22 cellular contexts compared by ENCODE assay signal in the genomic region with DNA sequence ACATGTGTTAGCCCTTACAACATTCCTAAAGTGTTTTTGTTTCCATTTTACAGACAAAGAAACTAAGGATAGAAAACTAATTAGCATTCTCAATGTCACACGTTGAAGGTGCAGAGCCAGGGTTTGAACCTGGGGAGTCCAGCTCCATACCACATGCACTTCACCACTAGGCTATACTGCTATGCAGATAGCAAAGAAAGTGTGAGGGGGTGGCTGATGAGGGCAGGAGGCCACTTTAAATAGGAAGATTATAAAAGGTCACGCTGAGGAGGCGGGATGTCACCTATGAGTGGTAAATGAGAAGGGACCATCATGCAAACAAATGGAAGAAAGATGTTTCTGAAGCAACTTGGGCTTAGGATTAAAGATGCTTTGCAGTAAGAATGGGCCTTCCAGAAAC.
A peak's percentile ranks its signal among the peaks of the same experiment; 100 is the strongest.
DNase-seq lines count a peak whose midpoint lies in the region; ATAC-seq, FAIRE-seq and TF ChIP-seq lines count a peak whose summit lies in the region.
"Had no signal": no experiment of that assay in that cellular context is flagged by ENCODE, and none has a peak within 500 bp of the region (broad histone marks: within the 10 kb centered on the region; RNA-seq: fewer than 3 reads in every experiment).

No MANE protein-coding gene starts in this region.

- H3K4me3 ChIP-seq in H1 (ENCODE audit: extremely low read depth in 1 of 4, insufficient read depth in 2 of 4, low read depth in 3 of 4, low read length in 4 of 4) (no peak overlapping the region), smooth muscle cell (no peak overlapping the region)
- H3K4me3 ChIP-seq: A549; BLaER1 treated with 17β-estradiol and CSF1 and Interleukin-3, amounts not matched to agents 10 nM and 100 nM had no signal

- no peak for FAIRE-seq in H1 (lab: Jason Lieb, UNC)
- FAIRE-seq: A549, D721Med, G401.6, GM12891, GM19239 had no signal

- no peak overlapping the region for H2BK15ac ChIP-seq in H1 (ENCODE audit: low read length)

- H2BK5ac ChIP-seq in H1 (ENCODE audit: low read depth, low read length): no peak overlapping the region

- H2BK120ac ChIP-seq in H1 (replicated peaks; ENCODE audit: low read depth, low read length): no peak overlapping the region

- no peak for ATAC-seq in stimulated activated naive CD8-positive, alpha-beta T cell treated with anti-CD3 and anti-CD28 coated beads, Interleukin-15, Interleukin-2, amounts not matched to agents 100 U/mL and 50 U/mL, for 24 hours
- ATAC-seq in stimulated activated naive CD8-positive, alpha-beta T cell treated with anti-CD3 and anti-CD28 coated beads, Interleukin-15, amount 100 ng/mL, for 72 hours: no peak
- no peak for ATAC-seq in HG03196 (IDR thresholded peaks at IDR 0.05; ENCODE audit: unreplicated experiment)
- ATAC-seq in HG02870 (IDR thresholded peaks at IDR 0.05; ENCODE audit: unreplicated experiment): no peak
- ATAC-seq: A549; CD8-positive, alpha-beta T cell had no signal

- no peak overlapping the region for H3K56ac ChIP-seq in H1 (replicated peaks; ENCODE audit: insufficient read length, low read depth, low read length)

- H4K5ac ChIP-seq in H1 (ENCODE audit: insufficient read length, low read depth, low read length): no peak overlapping the region

- no peaks in the 10 kb centered on the region for H3K9me3 ChIP-seq in H1 (ENCODE audit: insufficient read depth in 2 of 2, low read depth in 1 of 2, low read length in 1 of 2)
- no peaks in the 10 kb centered on the region for H3K9me3 ChIP-seq in smooth muscle cell (replicated peaks; ENCODE audit: low read depth)
- H3K9me3 ChIP-seq: A549; BLaER1 treated with 17β-estradiol and CSF1 and Interleukin-3, amounts not matched to agents 10 nM and 100 nM; Caco-2 had no signal

- CTCF ChIA-PET in H1 (lab: Charles Lee; ENCODE audit: partially characterized antibody): interaction anchor here (0.6 to 1.4 kb wide), 3 partner anchors 14 to 76 kb away, joined by 3 to 4 read pairs (median 3); no protein-coding TSS in a partner anchor

- DNase-seq in stimulated activated naive CD8-positive, alpha-beta T cell treated with anti-CD3 and anti-CD28 coated beads, Interleukin-15, Interleukin-2, amounts not matched to agents 100 U/mL and 50 U/mL, for 24 hours: peak; percentile 3
- DNase-seq in stimulated activated naive CD8-positive, alpha-beta T cell treated with anti-CD3 and anti-CD28 coated beads, Interleukin-15, amount 100 ng/mL, for 72 hours: no peak
- DNase-seq in H1 (ENCODE audit: low read depth in 1 of 2, low spot score in 2 of 2) (no peak), smooth muscle cell (lab: John Stamatoyannopoulos, UW; ENCODE audit: unreplicated experiment) (no peak)
- DNase-seq: AML-193; Caco-2; Calu3; CD4-positive, alpha-beta T cell; CD8-positive, alpha-beta T cell; DMS79 treated with DMSO at 0.1 percent for 48 hours; GF-D8 had no signal

- H3K4me1 Mint-ChIP-seq in stimulated activated naive CD8-positive, alpha-beta T cell treated with anti-CD3 and anti-CD28 coated beads, Interleukin-15, amount 100 ng/mL, for 72 hours: peaks cover 16% of the 10 kb centered on the region
- H3K4me1 Mint-ChIP-seq: B cell had no signal

- 87% methylated on average over 3 of the region's 3 CpGs; no CpG with 5 or more reads in 1 of the 2 experiments for WGBS in H1 (ENCODE audit: extremely low coverage in 1 of 2, insufficient coverage in 1 of 2, insufficient read length in 1 of 2, insufficient replicate concordance in 2 of 2, low coverage in 1 of 2, low lambda C conversion rate in 2 of 2, missing lambda C conversion rate in 1 of 2), 2 experiments
- 85% methylated on average over 3 of the region's 3 CpGs for WGBS in smooth muscle cell (ENCODE audit: low lambda C conversion rate)

- no peaks in the 10 kb centered on the region for H4K20me1 ChIP-seq in H1 (replicated peaks in 1 of 2; ENCODE audit: control insufficient read depth in 1 of 2, insufficient read depth in 2 of 2, low read length in 2 of 2)
- no peaks in the 10 kb centered on the region for H4K20me1 ChIP-seq in smooth muscle cell (ENCODE audit: low read depth)
- H4K20me1 ChIP-seq: BLaER1 treated with 17β-estradiol and CSF1 and Interleukin-3, amounts not matched to agents 10 nM and 100 nM had no signal

- POLR2A ChIA-PET in H1 (lab: Charles Lee; ENCODE audit: partially characterized antibody): no interaction called here

- no peak overlapping the region for H3K18ac ChIP-seq in H1 (ENCODE audit: extremely low read depth, low read length)

- H3K9me3 Mint-ChIP-seq in stimulated activated naive CD8-positive, alpha-beta T cell treated with anti-CD3 and anti-CD28 coated beads, Interleukin-15, amount 100 ng/mL, for 72 hours: no peaks in the 10 kb centered on the region
- H3K9me3 Mint-ChIP-seq: CD4-positive, alpha-beta T cell; CD8-positive, alpha-beta T cell had no signal

- no peak overlapping the region for H3K14ac ChIP-seq in H1 (ENCODE audit: insufficient read length)

- no peak for TF ChIP-seq POLR2A in H1 (IDR thresholded peaks at IDR 0.05; ENCODE audit: control extremely low read depth in 1 of 2, low read depth in 2 of 2, low read length in 2 of 2)

- H3K79me2 ChIP-seq in H1 (ENCODE audit: control insufficient read depth in 1 of 2, insufficient read depth in 2 of 2, low read length in 2 of 2) (no peaks in the 10 kb centered on the region), smooth muscle cell (ENCODE audit: low read depth) (no peaks in the 10 kb centered on the region)

- no peak overlapping the region for H4K91ac ChIP-seq in H1 (replicated peaks; ENCODE audit: insufficient read length, low read length)

- H3K27ac Mint-ChIP-seq in stimulated activated naive CD8-positive, alpha-beta T cell treated with anti-CD3 and anti-CD28 coated beads, Interleukin-15, amount 100 ng/mL, for 72 hours: no peak overlapping the region
- H3K27ac Mint-ChIP-seq: B cell; CD4-positive, alpha-beta T cell; CD8-positive, alpha-beta T cell had no signal

- peaks cover 6% of the 10 kb centered on the region for H3F3A ChIP-seq in smooth muscle cell (ENCODE audit: low read depth)

- no peak for TF ChIP-seq RAD21 in H1 (IDR thresholded peaks at IDR 0.05 in 1 of 2, conservative IDR thresholded peaks at IDR 0.05 in 1 of 2; ENCODE audit: low read depth in 2 of 2, low read length in 2 of 2)

- no peaks in the 10 kb centered on the region; the same call in 1 of the 2 replicates for H3K23me2 ChIP-seq in H1 (ENCODE audit: low read depth, low read length)

- H4K8ac ChIP-seq in H1 (ENCODE audit: extremely low read depth, insufficient read depth, low read length): no peak overlapping the region

- no peaks in the 10 kb centered on the region for H3K36me3 ChIP-seq in H1 (ENCODE audit: control insufficient read depth in 2 of 4, insufficient read depth in 4 of 4, low read length in 3 of 4)
- H3K36me3 ChIP-seq in smooth muscle cell (ENCODE audit: low read depth): no peaks in the 10 kb centered on the region
- H3K36me3 ChIP-seq: BLaER1 treated with 17β-estradiol and CSF1 and Interleukin-3, amounts not matched to agents 10 nM and 100 nM had no signal

- H3K27me3 Mint-ChIP-seq in stimulated activated naive CD8-positive, alpha-beta T cell treated with anti-CD3 and anti-CD28 coated beads, Interleukin-15, amount 100 ng/mL, for 72 hours: no peaks in the 10 kb centered on the region
- H3K27me3 Mint-ChIP-seq: B cell; CD4-positive, alpha-beta T cell had no signal

- H3K79me1 ChIP-seq in H1 (ENCODE audit: low read depth, low read length): no peaks in the 10 kb centered on the region

- H3K27me3 ChIP-seq in H1 (replicated peaks in 1 of 4; ENCODE audit: control insufficient read depth in 3 of 4, extremely low read depth in 1 of 4, insufficient read depth in 3 of 4, low read length in 3 of 4) (no peaks in the 10 kb centered on the region), smooth muscle cell (ENCODE audit: low read depth) (no peaks in the 10 kb centered on the region)
- H3K27me3 ChIP-seq: BLaER1 treated with 17β-estradiol and CSF1 and Interleukin-3, amounts not matched to agents 10 nM and 100 nM had no signal

- peaks cover 0 to 12% (median 3%) of the 10 kb centered on the region in 4 experiments; a peak in 1 of 7 replicates for H3K4me1 ChIP-seq in H1 (replicated peaks in 1 of 4; ENCODE audit: control insufficient read depth in 3 of 4, insufficient read depth in 4 of 4, low read length in 3 of 4)
- H3K4me1 ChIP-seq in smooth muscle cell (ENCODE audit: low read depth): peaks cover 12% of the 10 kb centered on the region
- H3K4me1 ChIP-seq: A549, Caco-2 had no signal

- H3K23ac ChIP-seq in H1 (ENCODE audit: insufficient read length): no peak overlapping the region

- H3K27ac ChIP-seq in H1 (ENCODE audit: low read depth, low read length) (no peak overlapping the region), smooth muscle cell (ENCODE audit: low read depth) (peak overlapping the region; percentile 54)
- H3K27ac ChIP-seq: 22Rv1; A549; BLaER1 treated with 17β-estradiol and CSF1 and Interleukin-3, amounts not matched to agents 10 nM and 100 nM; C4-2B had no signal

- H3K4ac ChIP-seq in H1 (replicated peaks; ENCODE audit: insufficient read length, low read depth, low read length): no peak overlapping the region

- H2AFZ ChIP-seq in H1 (ENCODE audit: low read length) (no peak overlapping the region), smooth muscle cell (ENCODE audit: low read depth) (no peak overlapping the region)

- H3K4me3 Mint-ChIP-seq in stimulated activated naive CD8-positive, alpha-beta T cell treated with anti-CD3 and anti-CD28 coated beads, Interleukin-15, amount 100 ng/mL, for 72 hours: no peak overlapping the region
- H3K4me3 Mint-ChIP-seq: B cell; CD4-positive, alpha-beta T cell; CD8-positive, alpha-beta T cell had no signal

- H2AK5ac ChIP-seq in H1 (ENCODE audit: low read depth, low read length): no peak overlapping the region

- H3K9ac ChIP-seq in H1 (replicated peaks in 1 of 4; ENCODE audit: extremely low read depth in 1 of 4, low read depth in 3 of 4, low read length in 3 of 4) (no peak overlapping the region), smooth muscle cell (ENCODE audit: low read depth) (no peak overlapping the region)
- H3K9ac ChIP-seq: BLaER1 treated with 17β-estradiol and CSF1 and Interleukin-3, amounts not matched to agents 10 nM and 100 nM had no signal

- no peak overlapping the region for H2BK12ac ChIP-seq in H1 (ENCODE audit: low read depth, low read length)

- no peak overlapping the region for H2BK20ac ChIP-seq in H1 (ENCODE audit: low read length)

- TF ChIP-seq CTCF in H1 (IDR thresholded peaks at IDR 0.05; ENCODE audit: control extremely low read depth in 1 of 3, insufficient read depth in 1 of 3, low read depth in 1 of 3, low read length in 3 of 3) (no peak), smooth muscle cell (IDR thresholded peaks at IDR 0.05; ENCODE audit: borderline replicate concordance, insufficient read depth, poor library complexity, severe bottlenecking) (no peak)

- TF ChIP-seq EP300 in H1 (IDR thresholded peaks at IDR 0.05; ENCODE audit: borderline replicate concordance in 1 of 2, low read depth in 2 of 2, low read length in 2 of 2): no peak

- no peak overlapping the region for H3K4me2 ChIP-seq in H1 (ENCODE audit: insufficient read depth in 1 of 2, low read depth in 2 of 2, low read length in 2 of 2)
- H3K4me2 ChIP-seq in smooth muscle cell: peak overlapping the region; percentile 44
- H3K4me2 ChIP-seq: A549; BLaER1 treated with 17β-estradiol and CSF1 and Interleukin-3, amounts not matched to agents 10 nM and 100 nM had no signal

TF ChIP-seq in H1, 55 proteins besides CTCF, POLR2A, EP300 and RAD21:
- TF ChIP-seq TBP (IDR thresholded peaks at IDR 0.05; ENCODE audit: low read depth, low read length): peak; percentile 95
- no peak for TF ChIP-seq KDM5A (IDR thresholded peaks at IDR 0.05; ENCODE audit: low read length)
